ENCODE assay signal across 17 cellular contexts in genomic region chr3:27670619-27671018, GRCh38. TPM values are rescaled to one million over a fixed set of nuclear protein-coding genes. Genes with fewer than 3 reads are reported as not detected.
DNase-seq lines count a peak whose midpoint lies in the region; ATAC-seq and TF ChIP-seq lines count a peak whose summit lies in the region.
"Had no signal": no experiment of that assay in that cellular context is flagged by ENCODE, and none has a peak within 500 bp of the region (broad histone marks: within the 10 kb centered on the region; RNA-seq: fewer than 3 reads in every experiment).

No MANE protein-coding gene starts in this region.

- H3K18ac ChIP-seq in mesenchymal stem cell (ENCODE audit: low read depth in 1 of 2, low read length in 2 of 2) = no peak overlapping the region

- H4K91ac ChIP-seq in mesenchymal stem cell (ENCODE audit: low read length) = no peak overlapping the region

- H2AK5ac ChIP-seq in mesenchymal stem cell (ENCODE audit: low read length, severe bottlenecking) = peak overlapping the region; percentile 70

- no peak overlapping the region for H3K27ac Mint-ChIP-seq in activated naive CD4-positive, alpha-beta T cell treated with anti-CD3 and anti-CD28 coated beads, Interleukin-2, amount 50 U/mL, for 72 hours
- H3K27ac Mint-ChIP-seq: CD8-positive, alpha-beta memory T cell; GM23338 had no signal

- DNase-seq in activated naive CD4-positive, alpha-beta T cell treated with anti-CD3 and anti-CD28 coated beads, Interleukin-2, amount 50 U/mL, for 72 hours (ENCODE audit: low spot score in 2 of 2) = no peak
- DNase-seq in activated naive CD4-positive, alpha-beta T cell treated with anti-CD3 and anti-CD28 coated beads, Interleukin-2, amount 50 U/mL, for 16 hours = no peak
- DNase-seq in epithelial cell of esophagus (ENCODE audit: low read depth) = peak; percentile 7
- no peak for DNase-seq in mesenchymal stem cell
- DNase-seq in Kasumi-1 (lab: John Stamatoyannopoulos, UW) = no peak
- DNase-seq: 8988T; AML-193; Caco-2; CD8-positive, alpha-beta memory T cell; DMS53; H9 had no signal

- peak overlapping the region; percentile 74 for H3K27ac ChIP-seq in OCI-LY3 (ENCODE audit: low read length)
- H3K27ac ChIP-seq in mesenchymal stem cell (ENCODE audit: low read length, poor library complexity, severe bottlenecking) = no peak overlapping the region
- H3K27ac ChIP-seq: BLaER1 had no signal

- no peaks in the 10 kb centered on the region for H3K27me3 ChIP-seq in OCI-LY3 (ENCODE audit: low read depth, low read length)
- H3K27me3 ChIP-seq in mesenchymal stem cell (ENCODE audit: control insufficient read depth in 1 of 2, insufficient read depth in 1 of 2, low read length in 2 of 2) = no peaks in the 10 kb centered on the region
- H3K27me3 ChIP-seq: BLaER1 had no signal

- H3K14ac ChIP-seq in mesenchymal stem cell (ENCODE audit: low read length in 2 of 2) = no peak overlapping the region

- H2AFZ ChIP-seq in OCI-LY3 (ENCODE audit: low read depth, low read length) = peak overlapping the region; percentile 48
- H2AFZ ChIP-seq in mesenchymal stem cell (ENCODE audit: low read depth, low read length) = no peak overlapping the region
- H2AFZ ChIP-seq: GM23338 had no signal

- H2BK120ac ChIP-seq in mesenchymal stem cell (ENCODE audit: low read depth, low read length) = no peak overlapping the region

- H3K4me3 ChIP-seq in OCI-LY3 (ENCODE audit: low read length) (0 out of 2 replicates have a peak overlapping the region, but pooled peaks have one; percentile 48), epithelial cell of esophagus (ENCODE audit: low read length) (no peak overlapping the region), mesenchymal stem cell (ENCODE audit: insufficient read depth in 1 of 2, low read depth in 1 of 2, low read length in 2 of 2) (no peak overlapping the region)
- H3K4me3 ChIP-seq: BLaER1, GM23338 had no signal

- H3K4me2 ChIP-seq in OCI-LY3 (ENCODE audit: low read length) (peak overlapping the region; percentile 73), mesenchymal stem cell (ENCODE audit: low read length, poor library complexity, severe bottlenecking) (no peak overlapping the region)
- H3K4me2 ChIP-seq: BLaER1, GM23338 had no signal

- H2BK15ac ChIP-seq in mesenchymal stem cell (ENCODE audit: low read depth, poor library complexity, severe bottlenecking) = no peak overlapping the region

- no peak overlapping the region for H3K23ac ChIP-seq in mesenchymal stem cell (ENCODE audit: low read length in 2 of 2)

- TF ChIP-seq CTCF in OCI-LY3 (IDR thresholded peaks at IDR 0.05; ENCODE audit: low read depth, low read length) (no peak), epithelial cell of esophagus (IDR thresholded peaks at IDR 0.05; ENCODE audit: insufficient read depth, low read depth, low read length, missing control alignments) (no peak)

- H3K36me3 Mint-ChIP-seq in activated naive CD4-positive, alpha-beta T cell treated with anti-CD3 and anti-CD28 coated beads, Interleukin-2, amount 50 U/mL, for 72 hours = no peaks in the 10 kb centered on the region

- H3K9me3 Mint-ChIP-seq in activated naive CD4-positive, alpha-beta T cell treated with anti-CD3 and anti-CD28 coated beads, Interleukin-2, amount 50 U/mL, for 72 hours = no peaks in the 10 kb centered on the region
- H3K9me3 Mint-ChIP-seq: CD8-positive, alpha-beta memory T cell; GM23338; H9 had no signal

- H4K20me1 ChIP-seq in OCI-LY3 (ENCODE audit: insufficient read depth, low read length) = no peaks in the 10 kb centered on the region
- H4K20me1 ChIP-seq: BLaER1 had no signal

- no peaks in the 10 kb centered on the region for H3K79me1 ChIP-seq in mesenchymal stem cell (replicated peaks; ENCODE audit: low read length, poor library complexity, severe bottlenecking)

- H2BK12ac ChIP-seq in mesenchymal stem cell (ENCODE audit: low read length in 2 of 2) = no peak overlapping the region

- H3K36me3 ChIP-seq in OCI-LY3 (replicated peaks; ENCODE audit: low read depth, low read length) (no peaks in the 10 kb centered on the region), mesenchymal stem cell (ENCODE audit: control insufficient read depth in 1 of 2, insufficient read depth in 2 of 2, low read depth in 1 of 2, low read length in 2 of 2) (no peaks in the 10 kb centered on the region)
- H3K36me3 ChIP-seq: BLaER1 had no signal

- no peaks in the 10 kb centered on the region for H3K9me3 ChIP-seq in OCI-LY3 (ENCODE audit: insufficient read depth, low read length)
- no peaks in the 10 kb centered on the region for H3K9me3 ChIP-seq in mesenchymal stem cell (ENCODE audit: control insufficient read depth, low read length)
- H3K9me3 ChIP-seq: Caco-2 had no signal

- no peaks in the 10 kb centered on the region for H3K79me2 ChIP-seq in OCI-LY3 (ENCODE audit: low read length)

- no peak overlapping the region for H2BK5ac ChIP-seq in mesenchymal stem cell (ENCODE audit: low read depth, low read length, poor library complexity, severe bottlenecking)

- H3K4ac ChIP-seq in mesenchymal stem cell (ENCODE audit: low read depth in 1 of 2, low read length in 2 of 2) = no peak overlapping the region

- no peak overlapping the region for H4K8ac ChIP-seq in mesenchymal stem cell (ENCODE audit: low read length)

- H3K4me1 ChIP-seq in OCI-LY3 (ENCODE audit: low read length) (peaks cover 72% of the 10 kb centered on the region), mesenchymal stem cell (ENCODE audit: control insufficient read depth, insufficient read depth, low read depth, low read length) (peaks cover 2% of the 10 kb centered on the region)
- H3K4me1 ChIP-seq: Caco-2 had no signal

- peak; percentile 34 to 37 for ATAC-seq in activated naive CD4-positive, alpha-beta T cell treated with anti-CD3 and anti-CD28 coated beads, Interleukin-2, amount 50 U/mL, for 72 hours
- ATAC-seq in HG03039 (IDR thresholded peaks at IDR 0.05; ENCODE audit: unreplicated experiment) = no peak
- ATAC-seq in GM21515 (IDR thresholded peaks at IDR 0.05; ENCODE audit: unreplicated experiment) = no peak
- ATAC-seq: GM23338, HepG2 had no signal

- H3K9ac ChIP-seq in OCI-LY3 (ENCODE audit: low read length) (peak overlapping the region; percentile 47), mesenchymal stem cell (ENCODE audit: low read length) (no peak overlapping the region)
- H3K9ac ChIP-seq: BLaER1 had no signal

RNA-seq across cellular contexts. Expression of gene EOMES, which starts 51.5 kb away (rescaled TPM):
- total RNA-seq in activated naive CD4-positive, alpha-beta T cell treated with anti-CD3 and anti-CD28 coated beads, Interleukin-2, amount 50 U/mL, for 72 hours = 1 to 10 TPM in 1 of 2 donors, under 1 TPM in 1; 0.29 to 1.7 TPM
- polyA plus RNA-seq in mesenchymal stem cell (2013, experiment 1 of 2) = not detected
- polyA plus RNA-seq in mesenchymal stem cell (2013, experiment 2 of 2) = not detected

Comparison
In these comparisons a context has a peak if more than half of its experiments do, and no peak if none do; other contexts are left out.
1. ATAC-seq: peak in activated naive CD4-positive, alpha-beta T cell treated with anti-CD3 and anti-CD28 coated beads, Interleukin-2, amount 50 U/mL, for 72 hours (2 of 2); none in HG03039 (single experiment) and GM21515 (single experiment).